Comparison of ENCODE assay signal across 21 cellular contexts in the genomic region with DNA sequence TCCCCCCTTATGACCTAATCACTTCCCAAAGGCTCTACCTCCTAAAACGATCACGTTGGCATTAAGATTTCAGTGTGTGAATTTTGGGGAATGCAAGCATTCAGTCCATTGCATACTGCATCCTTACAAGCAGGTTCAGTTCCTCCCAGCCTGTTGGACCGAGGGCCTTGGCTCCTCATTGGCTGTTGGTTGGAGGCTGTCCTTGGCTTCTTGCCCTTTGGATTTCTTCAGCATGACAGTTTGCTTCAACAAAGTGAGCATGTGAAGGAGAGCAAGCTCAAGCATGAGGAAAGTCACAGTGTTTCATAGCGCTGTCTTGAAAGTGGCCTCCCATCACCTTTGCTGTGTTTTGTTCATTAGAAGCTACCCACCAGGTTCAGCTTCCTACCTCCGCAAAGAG.
DNase-seq lines count a peak whose midpoint lies in the region; ATAC-seq, FAIRE-seq and TF ChIP-seq lines count a peak whose summit lies in the region.
"Had no signal": no experiment of that assay in that cellular context is flagged by ENCODE, and none has a peak within 500 bp of the region (broad histone marks: within the 10 kb centered on the region; RNA-seq: fewer than 3 reads in every experiment).

No MANE protein-coding gene starts in this region.

- H3K4me1 ChIP-seq in mesenchymal stem cell (ENCODE audit: control insufficient read depth, insufficient read depth, low read depth, low read length) (peaks cover 5% of the 10 kb centered on the region), suprapubic skin (no peaks in the 10 kb centered on the region)

- no peak overlapping the region for H4K8ac ChIP-seq in mesenchymal stem cell (ENCODE audit: low read length)

- H3K27me3 ChIP-seq in mesenchymal stem cell (ENCODE audit: control insufficient read depth in 1 of 2, insufficient read depth in 1 of 2, low read length in 2 of 2), result peaks cover 13 to 14% of the 10 kb centered on the region in 2 experiments
- H3K27me3 ChIP-seq in suprapubic skin, result no peaks in the 10 kb centered on the region

- H3K4me2 ChIP-seq in mesenchymal stem cell (ENCODE audit: low read length, poor library complexity, severe bottlenecking), result no peak overlapping the region

- H3K79me1 ChIP-seq in mesenchymal stem cell (replicated peaks; ENCODE audit: low read length, poor library complexity, severe bottlenecking), result no peaks in the 10 kb centered on the region

- peak overlapping the region in 1 of 2 experiments; percentile 11 for H3K18ac ChIP-seq in mesenchymal stem cell (ENCODE audit: low read depth in 1 of 2, low read length in 2 of 2)

- peaks cover 53% of the 10 kb centered on the region for H3K36me3 Mint-ChIP-seq in T-helper 1 cell treated with Interleukin-12 subunit alpha and Interleukin-12 subunit beta and Interleukin-4 antibody, amounts not matched to agents 30 μg/mL and 1 μg/mL, for 36 hours (ENCODE audit: low read depth)
- H3K36me3 Mint-ChIP-seq: memory B cell had no signal

- in situ Hi-C loops in T47D (cut with HindIII; ENCODE audit: low pct_unique_long_range_greater_than_20kb, low sequenced_read_pairs), result no loop called here

- no peak overlapping the region for H3K4ac ChIP-seq in mesenchymal stem cell (ENCODE audit: low read depth in 1 of 2, low read length in 2 of 2)

- H3K4me3 ChIP-seq in mesenchymal stem cell (ENCODE audit: insufficient read depth in 1 of 2, low read depth in 1 of 2, low read length in 2 of 2), result no peak overlapping the region
- H3K4me3 ChIP-seq in suprapubic skin, result no peak overlapping the region

- peaks cover 62% of the 10 kb centered on the region for H3K4me1 Mint-ChIP-seq in T-helper 1 cell treated with Interleukin-12 subunit alpha and Interleukin-12 subunit beta and Interleukin-4 antibody, amounts not matched to agents 30 μg/mL and 1 μg/mL, for 36 hours (ENCODE audit: low read depth)

- DNase-seq in T-helper 1 cell (no peak), GM12891 (ENCODE audit: insufficient read length, low spot score) (no peak), T47D (ENCODE audit: low read depth in 1 of 2, low spot score in 1 of 2) (peak; percentile 17 to 81), mesenchymal stem cell (peak; percentile 61), suprapubic skin (ENCODE audit: low spot score in 2 of 2) (no peak), left lobe of liver (ENCODE audit: low spot score) (no peak)
- DNase-seq: activated CD4-positive, alpha-beta T cell treated with anti-CD3 and anti-CD28 coated beads for 36 hours; activated naive CD4-positive, alpha-beta T cell treated with anti-CD3 and anti-CD28 coated beads, Interleukin-2, amount 10 ng/mL, durations not matched to agents 7 days and 5 days; activated T-cell treated with anti-CD3 and anti-CD28 coated beads for 4 hours; effector memory CD8-positive, alpha-beta T cell; hippocampal formation; NCI-H1436 treated with DMSO at 0.1 percent for 48 hours; NCI-H2171; NCI-H774; stimulated activated CD4-positive, alpha-beta T cell treated with anti-CD3 and anti-CD28 coated beads, Interleukin-4, amount 100 ng/mL, for 4 hours had no signal

- H2AK5ac ChIP-seq in mesenchymal stem cell (ENCODE audit: low read length, severe bottlenecking), result no peak overlapping the region

- no peak overlapping the region for H2BK15ac ChIP-seq in mesenchymal stem cell (ENCODE audit: low read depth, poor library complexity, severe bottlenecking)

- TF ChIP-seq POLR2A in GM12891 (IDR thresholded peaks at IDR 0.05; ENCODE audit: low read depth, low read length) (no peak), suprapubic skin (IDR thresholded peaks at IDR 0.05) (no peak)

- no peak overlapping the region for H2AFZ ChIP-seq in mesenchymal stem cell (ENCODE audit: low read depth, low read length)

- no peak overlapping the region for H2BK5ac ChIP-seq in mesenchymal stem cell (ENCODE audit: low read depth, low read length, poor library complexity, severe bottlenecking)

- TF ChIP-seq EP300 in suprapubic skin (IDR thresholded peaks at IDR 0.05), result no peak

- FAIRE-seq in GM12891 (lab: Jason Lieb, UNC), result peak; percentile 61
- FAIRE-seq: G401.6, islet of Langerhans had no signal

- H3K27me3 Mint-ChIP-seq in T-helper 1 cell treated with Interleukin-12 subunit alpha and Interleukin-12 subunit beta and Interleukin-4 antibody, amounts not matched to agents 30 μg/mL and 1 μg/mL, for 36 hours (ENCODE audit: low read depth), result no peaks in the 10 kb centered on the region
- H3K27me3 Mint-ChIP-seq: activated CD4-positive, alpha-beta T cell treated with anti-CD3 and anti-CD28 coated beads for 36 hours had no signal

- H3K36me3 ChIP-seq in mesenchymal stem cell (ENCODE audit: control insufficient read depth in 1 of 2, insufficient read depth in 2 of 2, low read depth in 1 of 2, low read length in 2 of 2) (no peaks in the 10 kb centered on the region), suprapubic skin (no peaks in the 10 kb centered on the region)

- no peak overlapping the region for H3K4me3 Mint-ChIP-seq in T-helper 1 cell treated with Interleukin-12 subunit alpha and Interleukin-12 subunit beta and Interleukin-4 antibody, amounts not matched to agents 30 μg/mL and 1 μg/mL, for 36 hours
- H3K4me3 Mint-ChIP-seq: activated CD4-positive, alpha-beta T cell treated with anti-CD3 and anti-CD28 coated beads for 36 hours; activated naive CD4-positive, alpha-beta T cell treated with anti-CD3 and anti-CD28 coated beads, Interleukin-2, amount 10 ng/mL, durations not matched to agents 7 days and 5 days; effector memory CD8-positive, alpha-beta T cell; memory B cell had no signal

- H3K23ac ChIP-seq in mesenchymal stem cell (ENCODE audit: low read length in 2 of 2), result no peak overlapping the region

- H3K9ac ChIP-seq in mesenchymal stem cell (ENCODE audit: low read length), result no peak overlapping the region

- H3K27ac Mint-ChIP-seq in T-helper 1 cell treated with Interleukin-12 subunit alpha and Interleukin-12 subunit beta and Interleukin-4 antibody, amounts not matched to agents 30 μg/mL and 1 μg/mL, for 36 hours, result peak overlapping the region; percentile 39
- H3K27ac Mint-ChIP-seq: activated CD4-positive, alpha-beta T cell treated with anti-CD3 and anti-CD28 coated beads for 36 hours; effector memory CD8-positive, alpha-beta T cell; memory B cell had no signal

- ATAC-seq in HG03025 (IDR thresholded peaks at IDR 0.05; ENCODE audit: low FRiP score, unreplicated experiment), result no peak
- ATAC-seq in left lobe of liver, result no peak
- ATAC-seq: activated CD4-positive, alpha-beta T cell treated with anti-CD3 and anti-CD28 coated beads for 36 hours; effector memory CD8-positive, alpha-beta T cell; Right ventricle myocardium inferior had no signal

- no peak overlapping the region for H2BK120ac ChIP-seq in mesenchymal stem cell (ENCODE audit: low read depth, low read length)

- H2BK12ac ChIP-seq in mesenchymal stem cell (ENCODE audit: low read length in 2 of 2), result peak overlapping the region in 1 of 2 experiments; percentile 75

- no peak overlapping the region for H4K91ac ChIP-seq in mesenchymal stem cell (ENCODE audit: low read length)

- no peak overlapping the region for H3K27ac ChIP-seq in mesenchymal stem cell (ENCODE audit: low read length, poor library complexity, severe bottlenecking)
- H3K27ac ChIP-seq in suprapubic skin, result no peak overlapping the region

- whole genome bisulfite sequencing in mesenchymal stem cell, result 83% methylated on average over 5 of the region's 5 CpGs
- WGBS in suprapubic skin, result 52% methylated on average over 5 of the region's 5 CpGs

- H3K9me3 Mint-ChIP-seq in T-helper 1 cell treated with Interleukin-12 subunit alpha and Interleukin-12 subunit beta and Interleukin-4 antibody, amounts not matched to agents 30 μg/mL and 1 μg/mL, for 36 hours, result no peaks in the 10 kb centered on the region
- H3K9me3 Mint-ChIP-seq: effector memory CD8-positive, alpha-beta T cell; memory B cell had no signal

- H3K14ac ChIP-seq in mesenchymal stem cell (ENCODE audit: low read length in 2 of 2), result no peak overlapping the region

- no peak for TF ChIP-seq CTCF in suprapubic skin (IDR thresholded peaks at IDR 0.05)

- no peaks in the 10 kb centered on the region for H3K9me3 ChIP-seq in mesenchymal stem cell (ENCODE audit: control insufficient read depth, low read length)
- no peaks in the 10 kb centered on the region for H3K9me3 ChIP-seq in suprapubic skin

TF ChIP-seq in GM12891, 5 proteins besides CTCF, POLR2A, EP300 and RAD21:
- TF ChIP-seq TAF1 (IDR thresholded peaks at IDR 0.05; ENCODE audit: low read depth, low read length), result no peak
- no peak for TF ChIP-seq SPI1 (IDR thresholded peaks at IDR 0.05; ENCODE audit: low read depth, low read length)
- no peak for TF ChIP-seq POU2F2 (IDR thresholded peaks at IDR 0.05; ENCODE audit: low read depth, low read length)
- TF ChIP-seq POLR2AphosphoS5 (IDR thresholded peaks at IDR 0.05; ENCODE audit: low read depth, low read length), result no peak
- no peak for TF ChIP-seq PAX5 (IDR thresholded peaks at IDR 0.05; ENCODE audit: insufficient read depth, low read length, severe bottlenecking)

Comparison
In these comparisons a context has a peak if more than half of its experiments do, and no peak if none do; other contexts are left out.
1. DNase-seq: peak in T47D (2 of 2) and mesenchymal stem cell (single experiment); none in T-helper 1 cell (0 of 5), GM12891 (single experiment), suprapubic skin (0 of 2) and left lobe of liver (single experiment).